In genomic region chr1:234601217-234602017, GRCh38 we compare ENCODE assay signal across 1 cellular context.
TF ChIP-seq lines count a peak whose summit lies in the region.

No MANE protein-coding gene starts in this region.

TF ChIP-seq in HepG2, 621 proteins besides CTCF, POLR2A, EP300 and RAD21 (continued from another document and continues in another):
- TF ChIP-seq, protein P1, sequence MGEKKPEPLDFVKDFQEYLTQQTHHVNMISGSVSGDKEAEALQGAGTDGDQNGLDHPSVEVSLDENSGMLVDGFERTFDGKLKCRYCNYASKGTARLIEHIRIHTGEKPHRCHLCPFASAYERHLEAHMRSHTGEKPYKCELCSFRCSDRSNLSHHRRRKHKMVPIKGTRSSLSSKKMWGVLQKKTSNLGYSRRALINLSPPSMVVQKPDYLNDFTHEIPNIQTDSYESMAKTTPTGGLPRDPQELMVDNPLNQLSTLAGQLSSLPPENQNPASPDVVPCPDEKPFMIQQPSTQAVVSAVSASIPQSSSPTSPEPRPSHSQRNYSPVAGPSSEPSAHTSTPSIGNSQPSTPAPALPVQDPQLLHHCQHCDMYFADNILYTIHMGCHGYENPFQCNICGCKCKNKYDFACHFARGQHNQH (CRISPR knock-in tag; IDR thresholded peaks at IDR 0.05), result 0 out of 2 replicates have a peak, but pooled peaks have one; percentile 39
- no peak for TF ChIP-seq ZNF263 (CRISPR knock-in tag; IDR thresholded peaks at IDR 0.05)
- no peak for TF ChIP-seq ZNF230 (CRISPR knock-in tag; IDR thresholded peaks at IDR 0.05)
- TF ChIP-seq ZNF775 (CRISPR knock-in tag; IDR thresholded peaks at IDR 0.05; ENCODE audit: borderline replicate concordance), result no peak
- no peak for TF ChIP-seq MTF1 (CRISPR knock-in tag; IDR thresholded peaks at IDR 0.05)
- TF ChIP-seq ATF7 (IDR thresholded peaks at IDR 0.05), result 0 out of 2 replicates have a peak, but pooled peaks have one; percentile 3
- no peak for TF ChIP-seq ATF7 (CRISPR knock-in tag; IDR thresholded peaks at IDR 0.05)
- 0 out of 2 replicates have a peak, but pooled peaks have one; percentile 24 for TF ChIP-seq MXD4 (CRISPR knock-in tag; IDR thresholded peaks at IDR 0.05)
- no peak for TF ChIP-seq ZNF598 (CRISPR knock-in tag; IDR thresholded peaks at IDR 0.05; ENCODE audit: borderline replicate concordance)
- TF ChIP-seq RFX3 (CRISPR knock-in tag; IDR thresholded peaks at IDR 0.05), result no peak
- no peak for TF ChIP-seq ASH2L (IDR thresholded peaks at IDR 0.05; ENCODE audit: insufficient read length, low read depth, low read length)
- 0 out of 2 replicates have a peak, but pooled peaks have one; percentile 15 for TF ChIP-seq ZNF12 (CRISPR knock-in tag; IDR thresholded peaks at IDR 0.05)
- TF ChIP-seq ZNF326 (CRISPR knock-in tag; IDR thresholded peaks at IDR 0.05; ENCODE audit: borderline replicate concordance), result no peak
- TF ChIP-seq SRSF1 (optimal IDR thresholded peaks at IDR 0.05; ENCODE audit: low read depth, low read length), result no peak
- no peak for TF ChIP-seq RERE (CRISPR knock-in tag; IDR thresholded peaks at IDR 0.05; ENCODE audit: low read depth)
- TF ChIP-seq ZNF567 (CRISPR knock-in tag; IDR thresholded peaks at IDR 0.05; ENCODE audit: borderline replicate concordance), result no peak
- TF ChIP-seq RAD51 (IDR thresholded peaks at IDR 0.05; ENCODE audit: borderline replicate concordance), result no peak
- TF ChIP-seq ZNF83 (CRISPR knock-in tag; IDR thresholded peaks at IDR 0.05; ENCODE audit: borderline replicate concordance), result no peak
- no peak for TF ChIP-seq ZNF34 (CRISPR knock-in tag; IDR thresholded peaks at IDR 0.05; ENCODE audit: borderline replicate concordance)
- TF ChIP-seq CHD2 (IDR thresholded peaks at IDR 0.05; ENCODE audit: low read depth, low read length), result no peak
- no peak for TF ChIP-seq ZNF367 (CRISPR knock-in tag; IDR thresholded peaks at IDR 0.05; ENCODE audit: borderline replicate concordance)
- no peak for TF ChIP-seq STAT5B (CRISPR knock-in tag; IDR thresholded peaks at IDR 0.05)
- no peak for TF ChIP-seq ARID4A (CRISPR knock-in tag; IDR thresholded peaks at IDR 0.05; ENCODE audit: borderline replicate concordance)
- TF ChIP-seq HCFC1 (IDR thresholded peaks at IDR 0.05; ENCODE audit: low read depth, low read length), result no peak
- no peak for TF ChIP-seq EEA1 (CRISPR knock-in tag; IDR thresholded peaks at IDR 0.05; ENCODE audit: borderline replicate concordance)
- no peak for TF ChIP-seq RCOR2 (CRISPR knock-in tag; IDR thresholded peaks at IDR 0.05)
- TF ChIP-seq ZNF670 (CRISPR knock-in tag; IDR thresholded peaks at IDR 0.05; ENCODE audit: borderline replicate concordance), result no peak
- TF ChIP-seq FOXK2 (IDR thresholded peaks at IDR 0.05), result no peak
- peak; percentile 79 for TF ChIP-seq RBM22 (optimal IDR thresholded peaks at IDR 0.05; ENCODE audit: low read length)
- 0 out of 2 replicates have a peak, but pooled peaks have one; percentile 52 for TF ChIP-seq ZC3H13 (CRISPR knock-in tag; IDR thresholded peaks at IDR 0.05)
- no peak for TF ChIP-seq ZNF30 (CRISPR knock-in tag; IDR thresholded peaks at IDR 0.05)
- no peak for TF ChIP-seq ZNF33B (CRISPR knock-in tag; IDR thresholded peaks at IDR 0.05)
- no peak for TF ChIP-seq LBX2 (CRISPR knock-in tag; IDR thresholded peaks at IDR 0.05; ENCODE audit: borderline replicate concordance)
- TF ChIP-seq CEBPG (CRISPR knock-in tag; IDR thresholded peaks at IDR 0.05), result peak; percentile 97
- TF ChIP-seq NFATC3 (CRISPR knock-in tag; IDR thresholded peaks at IDR 0.05), result no peak
- TF ChIP-seq ZNF740 (CRISPR knock-in tag; IDR thresholded peaks at IDR 0.05), result peak; percentile 65; the same call in 1 of the 2 replicates
- TF ChIP-seq ZFP62 (CRISPR knock-in tag; IDR thresholded peaks at IDR 0.05), result no peak
- TF ChIP-seq ZNF766 (CRISPR knock-in tag; IDR thresholded peaks at IDR 0.05; ENCODE audit: borderline replicate concordance), result no peak
- TF ChIP-seq, protein P2, sequence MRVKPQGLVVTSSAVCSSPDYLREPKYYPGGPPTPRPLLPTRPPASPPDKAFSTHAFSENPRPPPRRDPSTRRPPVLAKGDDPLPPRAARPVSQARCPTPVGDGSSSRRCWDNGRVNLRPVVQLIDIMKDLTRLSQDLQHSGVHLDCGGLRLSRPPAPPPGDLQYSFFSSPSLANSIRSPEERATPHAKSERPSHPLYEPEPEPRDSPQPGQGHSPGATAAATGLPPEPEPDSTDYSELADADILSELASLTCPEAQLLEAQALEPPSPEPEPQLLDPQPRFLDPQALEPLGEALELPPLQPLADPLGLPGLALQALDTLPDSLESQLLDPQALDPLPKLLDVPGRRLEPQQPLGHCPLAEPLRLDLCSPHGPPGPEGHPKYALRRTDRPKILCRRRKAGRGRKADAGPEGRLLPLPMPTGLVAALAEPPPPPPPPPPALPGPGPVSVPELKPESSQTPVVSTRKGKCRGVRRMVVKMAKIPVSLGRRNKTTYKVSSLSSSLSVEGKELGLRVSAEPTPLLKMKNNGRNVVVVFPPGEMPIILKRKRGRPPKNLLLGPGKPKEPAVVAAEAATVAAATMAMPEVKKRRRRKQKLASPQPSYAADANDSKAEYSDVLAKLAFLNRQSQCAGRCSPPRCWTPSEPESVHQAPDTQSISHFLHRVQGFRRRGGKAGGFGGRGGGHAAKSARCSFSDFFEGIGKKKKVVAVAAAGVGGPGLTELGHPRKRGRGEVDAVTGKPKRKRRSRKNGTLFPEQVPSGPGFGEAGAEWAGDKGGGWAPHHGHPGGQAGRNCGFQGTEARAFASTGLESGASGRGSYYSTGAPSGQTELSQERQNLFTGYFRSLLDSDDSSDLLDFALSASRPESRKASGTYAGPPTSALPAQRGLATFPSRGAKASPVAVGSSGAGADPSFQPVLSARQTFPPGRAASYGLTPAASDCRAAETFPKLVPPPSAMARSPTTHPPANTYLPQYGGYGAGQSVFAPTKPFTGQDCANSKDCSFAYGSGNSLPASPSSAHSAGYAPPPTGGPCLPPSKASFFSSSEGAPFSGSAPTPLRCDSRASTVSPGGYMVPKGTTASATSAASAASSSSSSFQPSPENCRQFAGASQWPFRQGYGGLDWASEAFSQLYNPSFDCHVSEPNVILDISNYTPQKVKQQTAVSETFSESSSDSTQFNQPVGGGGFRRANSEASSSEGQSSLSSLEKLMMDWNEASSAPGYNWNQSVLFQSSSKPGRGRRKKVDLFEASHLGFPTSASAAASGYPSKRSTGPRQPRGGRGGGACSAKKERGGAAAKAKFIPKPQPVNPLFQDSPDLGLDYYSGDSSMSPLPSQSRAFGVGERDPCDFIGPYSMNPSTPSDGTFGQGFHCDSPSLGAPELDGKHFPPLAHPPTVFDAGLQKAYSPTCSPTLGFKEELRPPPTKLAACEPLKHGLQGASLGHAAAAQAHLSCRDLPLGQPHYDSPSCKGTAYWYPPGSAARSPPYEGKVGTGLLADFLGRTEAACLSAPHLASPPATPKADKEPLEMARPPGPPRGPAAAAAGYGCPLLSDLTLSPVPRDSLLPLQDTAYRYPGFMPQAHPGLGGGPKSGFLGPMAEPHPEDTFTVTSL (CRISPR knock-in tag; IDR thresholded peaks at IDR 0.05; ENCODE audit: borderline replicate concordance), result no peak
- peak; percentile 53; the same call in 1 of the 2 replicates for TF ChIP-seq TEF (CRISPR knock-in tag; IDR thresholded peaks at IDR 0.05)
- no peak for TF ChIP-seq ZMYM4 (CRISPR knock-in tag; IDR thresholded peaks at IDR 0.05)
- TF ChIP-seq ZNF547 (CRISPR knock-in tag; IDR thresholded peaks at IDR 0.05), result no peak
- TF ChIP-seq CBX1 (IDR thresholded peaks at IDR 0.05; ENCODE audit: low read depth), result no peak
- peak; percentile 60 for TF ChIP-seq ZNF629 (CRISPR knock-in tag; conservative IDR thresholded peaks at IDR 0.05)
- no peak for TF ChIP-seq ZBTB49 (CRISPR knock-in tag; IDR thresholded peaks at IDR 0.05; ENCODE audit: borderline replicate concordance)
- TF ChIP-seq POLR2G (IDR thresholded peaks at IDR 0.05; ENCODE audit: low read depth, low read length), result peak; percentile 74
- peak; percentile 87 for TF ChIP-seq POLR2AphosphoS2 (IDR thresholded peaks at IDR 0.05; ENCODE audit: low read depth, low read length)
